2 cellular contexts compared by ENCODE assay signal in genomic region chr4:13396161-13396560, GRCh38.
TF ChIP-seq lines count a peak whose summit lies in the region.

No MANE protein-coding gene starts in this region.

TF ChIP-seq in SK-N-SH treated with all-trans-retinoic acid at 6 μM for 48 hours, 23 proteins besides CTCF, POLR2A, EP300 and RAD21 (continued from another document):
- no peak for TF ChIP-seq POU6F1 (CRISPR knock-in tag; IDR thresholded peaks at IDR 0.05; ENCODE audit: borderline replicate concordance, low read depth)
- TF ChIP-seq BACH2 (CRISPR knock-in tag; IDR thresholded peaks at IDR 0.05; ENCODE audit: borderline replicate concordance), result no peak
- TF ChIP-seq ZNF8 (CRISPR knock-in tag; IDR thresholded peaks at IDR 0.05), result peak; percentile 43; the same call in 1 of the 2 replicates
- TF ChIP-seq ZNF565 (CRISPR knock-in tag; conservative IDR thresholded peaks at IDR 0.05; ENCODE audit: low read depth), result no peak
- no peak for TF ChIP-seq OSR1 (CRISPR knock-in tag; IDR thresholded peaks at IDR 0.05)
- TF ChIP-seq, protein P1, sequence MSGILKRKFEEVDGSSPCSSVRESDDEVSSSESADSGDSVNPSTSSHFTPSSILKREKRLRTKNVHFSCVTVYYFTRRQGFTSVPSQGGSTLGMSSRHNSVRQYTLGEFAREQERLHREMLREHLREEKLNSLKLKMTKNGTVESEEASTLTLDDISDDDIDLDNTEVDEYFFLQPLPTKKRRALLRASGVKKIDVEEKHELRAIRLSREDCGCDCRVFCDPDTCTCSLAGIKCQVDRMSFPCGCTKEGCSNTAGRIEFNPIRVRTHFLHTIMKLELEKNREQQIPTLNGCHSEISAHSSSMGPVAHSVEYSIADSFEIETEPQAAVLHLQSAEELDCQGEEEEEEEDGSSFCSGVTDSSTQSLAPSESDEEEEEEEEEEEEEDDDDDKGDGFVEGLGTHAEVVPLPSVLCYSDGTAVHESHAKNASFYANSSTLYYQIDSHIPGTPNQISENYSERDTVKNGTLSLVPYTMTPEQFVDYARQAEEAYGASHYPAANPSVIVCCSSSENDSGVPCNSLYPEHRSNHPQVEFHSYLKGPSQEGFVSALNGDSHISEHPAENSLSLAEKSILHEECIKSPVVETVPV (CRISPR knock-in tag; IDR thresholded peaks at IDR 0.05), result peak; percentile 89; the same call in 1 of the 2 replicates
- no peak for TF ChIP-seq ZFP30 (CRISPR knock-in tag; IDR thresholded peaks at IDR 0.05)
- TF ChIP-seq GLIS3 (CRISPR knock-in tag; IDR thresholded peaks at IDR 0.05), result no peak
- no peak for TF ChIP-seq ARNTL (CRISPR knock-in tag; IDR thresholded peaks at IDR 0.05; ENCODE audit: borderline replicate concordance, low read depth)
- peak; percentile 65; the same call in 1 of the 2 replicates for TF ChIP-seq ZC3H10 (CRISPR knock-in tag; IDR thresholded peaks at IDR 0.05)
- no peak for TF ChIP-seq ZFP3 (CRISPR knock-in tag; IDR thresholded peaks at IDR 0.05)
- TF ChIP-seq ZNF70 (CRISPR knock-in tag; IDR thresholded peaks at IDR 0.05), result no peak
- TF ChIP-seq, protein P2, sequence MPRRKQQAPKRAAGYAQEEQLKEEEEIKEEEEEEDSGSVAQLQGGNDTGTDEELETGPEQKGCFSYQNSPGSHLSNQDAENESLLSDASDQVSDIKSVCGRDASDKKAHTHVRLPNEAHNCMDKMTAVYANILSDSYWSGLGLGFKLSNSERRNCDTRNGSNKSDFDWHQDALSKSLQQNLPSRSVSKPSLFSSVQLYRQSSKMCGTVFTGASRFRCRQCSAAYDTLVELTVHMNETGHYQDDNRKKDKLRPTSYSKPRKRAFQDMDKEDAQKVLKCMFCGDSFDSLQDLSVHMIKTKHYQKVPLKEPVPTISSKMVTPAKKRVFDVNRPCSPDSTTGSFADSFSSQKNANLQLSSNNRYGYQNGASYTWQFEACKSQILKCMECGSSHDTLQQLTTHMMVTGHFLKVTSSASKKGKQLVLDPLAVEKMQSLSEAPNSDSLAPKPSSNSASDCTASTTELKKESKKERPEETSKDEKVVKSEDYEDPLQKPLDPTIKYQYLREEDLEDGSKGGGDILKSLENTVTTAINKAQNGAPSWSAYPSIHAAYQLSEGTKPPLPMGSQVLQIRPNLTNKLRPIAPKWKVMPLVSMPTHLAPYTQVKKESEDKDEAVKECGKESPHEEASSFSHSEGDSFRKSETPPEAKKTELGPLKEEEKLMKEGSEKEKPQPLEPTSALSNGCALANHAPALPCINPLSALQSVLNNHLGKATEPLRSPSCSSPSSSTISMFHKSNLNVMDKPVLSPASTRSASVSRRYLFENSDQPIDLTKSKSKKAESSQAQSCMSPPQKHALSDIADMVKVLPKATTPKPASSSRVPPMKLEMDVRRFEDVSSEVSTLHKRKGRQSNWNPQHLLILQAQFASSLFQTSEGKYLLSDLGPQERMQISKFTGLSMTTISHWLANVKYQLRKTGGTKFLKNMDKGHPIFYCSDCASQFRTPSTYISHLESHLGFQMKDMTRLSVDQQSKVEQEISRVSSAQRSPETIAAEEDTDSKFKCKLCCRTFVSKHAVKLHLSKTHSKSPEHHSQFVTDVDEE (CRISPR knock-in tag; IDR thresholded peaks at IDR 0.05), result peak; percentile 31; the same call in 1 of the 2 replicates
- peak; percentile 98 for TF ChIP-seq TCF4 (CRISPR knock-in tag; IDR thresholded peaks at IDR 0.05; ENCODE audit: borderline replicate concordance)
- TF ChIP-seq CREB5 (CRISPR knock-in tag; IDR thresholded peaks at IDR 0.05; ENCODE audit: low read depth), result peak; percentile 84; the same call in 1 of the 2 replicates

TF ChIP-seq in K562, 482 proteins besides CTCF, POLR2A, EP300 and RAD21 (continued from another document):
- TF ChIP-seq HMBOX1 (IDR thresholded peaks at IDR 0.05) (peak; percentile 46; the same call in 1 of the 2 replicates), CCNT2 (IDR thresholded peaks at IDR 0.05; ENCODE audit: borderline replicate concordance, extremely low read depth, insufficient read length, low read depth, low read length) (no peak)
